Comparison of ENCODE assay signal across 8 cellular contexts in genomic region chr2:227871375-227871788, GRCh38. TPM values are rescaled to one million over a fixed set of nuclear protein-coding genes. Genes with fewer than 3 reads are reported as not detected.
A peak's percentile ranks its signal among the peaks of the same experiment; 100 is the strongest.
DNase-seq lines count a peak whose midpoint lies in the region; ATAC-seq and TF ChIP-seq lines count a peak whose summit lies in the region.

Gene DAW1, plus strand, starts transcription at chr2:227871631. Its CDS starts 59 bp downstream, at chr2:227871690.

- peaks cover 4% of the 10 kb centered on the region for H3K4me1 ChIP-seq in CD4-positive, alpha-beta memory T cell (ENCODE audit: insufficient read depth, low read length)

- H3K27me3 Mint-ChIP-seq in CD4-positive, alpha-beta memory T cell = peaks cover 16 to 18% of the 10 kb centered on the region in 2 donors

- POLR2A ChIA-PET in CD4-positive, alpha-beta memory T cell (lab: Charles Lee; ENCODE audit: partially characterized antibody) = no interaction called here

- no peaks in the 10 kb centered on the region for H3K36me3 Mint-ChIP-seq in CD4-positive, alpha-beta memory T cell

- H3K4me3 ChIP-seq in CD4-positive, alpha-beta memory T cell (ENCODE audit: low read length in 2 of 2) = peak within 1 kb of the TSS in 1 of 2 donors; percentile 24

- CTCF ChIA-PET in CD4-positive, alpha-beta memory T cell (lab: Charles Lee; ENCODE audit: partially characterized antibody) = interaction anchor here (0.6 to 3.9 kb wide), 5 partner anchors 10 to 213 kb away, joined by 3 to 23 read pairs (median 3); no protein-coding TSS in a partner anchor

- no peak within 1 kb of the TSS for H3K27ac ChIP-seq in CD4-positive, alpha-beta memory T cell (ENCODE audit: low read depth, low read length)
- H3K27ac ChIP-seq in caudate nucleus (ENCODE audit: low read depth, low read length) = peak within 1 kb of the TSS; percentile 67

- no peak for TF ChIP-seq POLR2A in GM18505 (IDR thresholded peaks at IDR 0.05; ENCODE audit: borderline replicate concordance, extremely low read depth, insufficient read depth, insufficient read length)

- peak within 1 kb of the TSS in 3 of 7 donors; percentile 24 to 44 (median 38) for H3K27ac Mint-ChIP-seq in CD4-positive, alpha-beta memory T cell

- ATAC-seq in HG02571 (IDR thresholded peaks at IDR 0.05; ENCODE audit: unreplicated experiment) (peak; percentile 68), GM18505 (IDR thresholded peaks at IDR 0.05; ENCODE audit: unreplicated experiment) (no peak)

- intact Hi-C loops in CD4-positive, alpha-beta memory T cell (cut with micrococcal nuclease) = no loop called here

- H3K4me3 Mint-ChIP-seq in CD4-positive, alpha-beta memory T cell = peak within 1 kb of the TSS in 6 of 8 donors; percentile 24 to 56 (median 47)

- DNase-seq in CD4-positive, alpha-beta memory T cell = peak; percentile 51 to 77 (median 67)
- DNase-seq in T-helper 9 cell (peak; percentile 40), caudate nucleus (lab: John Stamatoyannopoulos, UW) (peak in 49 of 61 donors; percentile 2 to 71 (median 33)), iPS-NIHi7 (ENCODE audit: extremely low spot score) (peak; percentile 90), ureter (ENCODE audit: low spot score) (no peak)
- DNase-seq in stimulated activated CD4-positive, alpha-beta T cell treated with anti-CD3 and anti-CD28 coated beads, Interleukin-15, amount 100 ng/mL, for 24 hours = peak; percentile 61

- H3K9me3 Mint-ChIP-seq in CD4-positive, alpha-beta memory T cell = peaks cover 0 to 4% (median 0%) of the 10 kb centered on the region in 8 donors

- H3K36me3 ChIP-seq in CD4-positive, alpha-beta memory T cell (ENCODE audit: insufficient read depth, low read length) = no peaks in the 10 kb centered on the region

- H3K27me3 ChIP-seq in CD4-positive, alpha-beta memory T cell (ENCODE audit: insufficient read depth, low read length) = no peaks in the 10 kb centered on the region

- H3K9me3 ChIP-seq in CD4-positive, alpha-beta memory T cell (ENCODE audit: control insufficient read depth in 1 of 2, low read length in 2 of 2) = no peaks in the 10 kb centered on the region

- peaks cover 0 to 5% (median 0%) of the 10 kb centered on the region in 4 donors for H3K4me1 Mint-ChIP-seq in CD4-positive, alpha-beta memory T cell

RNA-seq across cellular contexts. Expression of gene DAW1, which starts in this region (rescaled TPM):
- total RNA-seq in CD4-positive, alpha-beta memory T cell = not detected
- polyA plus RNA-seq in CD4-positive, alpha-beta memory T cell = not detected
- not detected for total RNA-seq in ureter

Comparison
In these comparisons a context has a peak if more than half of its experiments do, and no peak if none do; other contexts are left out.
1. Peak in DNase-seq in CD4-positive, alpha-beta memory T cell; RNA of the gene not detected or under 1 TPM.